In genomic region chr9:87212563-87213154, GRCh38 we compare ENCODE assay signal across 12 cellular contexts.
DNase-seq lines count a peak whose midpoint lies in the region; ATAC-seq, FAIRE-seq and TF ChIP-seq lines count a peak whose summit lies in the region.
"Had no signal": no experiment of that assay in that cellular context is flagged by ENCODE, and none has a peak within 500 bp of the region (broad histone marks: within the 10 kb centered on the region; RNA-seq: fewer than 3 reads in every experiment).

No MANE protein-coding gene starts in this region.

- FAIRE-seq in RCC 7860 (lab: Jason Lieb, UNC) = peak; percentile 91
- FAIRE-seq in endometrium (lab: Jason Lieb, UNC) = peak; percentile 26

- TF ChIP-seq CTCF in WERI-Rb-1 (IDR thresholded peaks at IDR 0.05; ENCODE audit: low read depth, low read length) (no peak), gastroesophageal sphincter (IDR thresholded peaks at IDR 0.05) (no peak)

- H3K36me3 ChIP-seq in WERI-Rb-1 = no peaks in the 10 kb centered on the region
- H3K36me3 ChIP-seq in gastroesophageal sphincter = no peaks in the 10 kb centered on the region
- H3K36me3 ChIP-seq: heart right ventricle had no signal

- no peak for TF ChIP-seq EP300 in gastroesophageal sphincter (IDR thresholded peaks at IDR 0.05)

- ATAC-seq in HG03571 (IDR thresholded peaks at IDR 0.05; ENCODE audit: unreplicated experiment) (no peak), gastroesophageal sphincter (no peak)
- ATAC-seq: activated CD4-positive, CD25-positive, alpha-beta regulatory T cell treated with anti-CD3 and anti-CD28 coated beads, Interleukin-2, amount 50 U/mL, for 24 hours; heart right ventricle had no signal

- no peaks in the 10 kb centered on the region for H3K4me1 ChIP-seq in gastroesophageal sphincter
- H3K4me1 ChIP-seq: heart right ventricle had no signal

- H3K9me3 ChIP-seq in WERI-Rb-1 (ENCODE audit: severe bottlenecking) = no peaks in the 10 kb centered on the region
- H3K9me3 ChIP-seq in gastroesophageal sphincter = no peaks in the 10 kb centered on the region
- H3K9me3 ChIP-seq: heart right ventricle had no signal

- WGBS in gastroesophageal sphincter (ENCODE audit: low coverage in 1 of 2), 2 donors = 93% methylated on average over 2 of the region's 3 CpGs; no CpG with 5 or more reads in 1 of the 2 donors

- no peak overlapping the region for H3K4me3 ChIP-seq in WERI-Rb-1 (ENCODE audit: low read depth, low read length)
- H3K4me3 ChIP-seq in gastroesophageal sphincter = no peak overlapping the region
- H3K4me3 ChIP-seq: heart right ventricle had no signal

- no peak for TF ChIP-seq POLR2A in gastroesophageal sphincter (IDR thresholded peaks at IDR 0.05)

- H3K27ac ChIP-seq in WERI-Rb-1 (no peak overlapping the region), gastroesophageal sphincter (no peak overlapping the region)
- H3K27ac ChIP-seq: heart right ventricle had no signal

- peaks cover 40% of the 10 kb centered on the region for H3K27me3 ChIP-seq in WERI-Rb-1 (ENCODE audit: insufficient read depth, low read depth, severe bottlenecking)
- H3K27me3 ChIP-seq in gastroesophageal sphincter = no peaks in the 10 kb centered on the region

- DNase-seq in ELF-1 (ENCODE audit: low read depth, low spot score) = peak; percentile 13
- DNase-seq in RCC 7860 (ENCODE audit: low spot score) = peak; percentile 62
- DNase-seq in myocyte (ENCODE audit: low read depth) = peak; percentile 39
- DNase-seq in WERI-Rb-1 = no peak
- DNase-seq in activated gamma-delta T cell (lab: John Stamatoyannopoulos, UW) = no peak
- DNase-seq: heart right ventricle, NCI-H2171 treated with DMSO at 0.1 percent for 48 hours, SW 1271 had no signal

Comparison
In these comparisons a context has a peak if more than half of its experiments do, and no peak if none do; other contexts are left out.
1. DNase-seq: peak in ELF-1 (single experiment), RCC 7860 (single experiment) and myocyte (single experiment); none in WERI-Rb-1 (single experiment) and activated gamma-delta T cell (single experiment).